ENCODE assay signal across 29 cellular contexts in genomic region chr2:133819906-133820305, GRCh38.
DNase-seq lines count a peak whose midpoint lies in the region; ATAC-seq, FAIRE-seq and TF ChIP-seq lines count a peak whose summit lies in the region.
"Had no signal": no experiment of that assay in that cellular context is flagged by ENCODE, and none has a peak within 500 bp of the region (broad histone marks: within the 10 kb centered on the region; RNA-seq: fewer than 3 reads in every experiment).

No MANE protein-coding gene starts in this region.

- H3K9ac ChIP-seq in HCT116 (ENCODE audit: low read length): no peak overlapping the region

- peak overlapping the region; percentile 44; the same call in 1 of the 2 replicates for H3K27ac ChIP-seq in ACC112 (ENCODE audit: low read depth, low read length)
- H3K27ac ChIP-seq in HCT116 (ENCODE audit: low read depth, low read length): no peak overlapping the region
- peak overlapping the region; percentile 97 for H3K27ac ChIP-seq in RWPE2 (ENCODE audit: poor library complexity, severe bottlenecking)
- H3K27ac ChIP-seq: foreskin keratinocyte, left ventricle myocardium inferior, testis, uterus had no signal

- no peaks in the 10 kb centered on the region for H3K79me2 ChIP-seq in ACC112 (ENCODE audit: control insufficient read depth, insufficient read depth, low read length, unreplicated experiment)
- H3K79me2 ChIP-seq in HCT116 (ENCODE audit: insufficient read depth, low read length): no peaks in the 10 kb centered on the region

- peaks cover 52% of the 10 kb centered on the region for H3K4me1 ChIP-seq in ACC112 (ENCODE audit: control insufficient read depth, insufficient read depth, low read length, unreplicated experiment)
- peaks cover 14 to 31% of the 10 kb centered on the region in 2 experiments; a peak in 3 of 4 replicates for H3K4me1 ChIP-seq in HCT116 (ENCODE audit: control insufficient read depth in 1 of 2, insufficient read depth in 2 of 2, low read length in 2 of 2)
- peaks cover 23% of the 10 kb centered on the region for H3K4me1 ChIP-seq in RWPE2 (ENCODE audit: insufficient read depth, poor library complexity, severe bottlenecking)
- H3K4me1 ChIP-seq: testis, uterus had no signal

- TF ChIP-seq CTCF in HCT116 (IDR thresholded peaks at IDR 0.05 in 2 of 3, conservative IDR thresholded peaks at IDR 0.05 in 1 of 3; ENCODE audit: borderline replicate concordance in 1 of 3, insufficient read depth in 1 of 3, low read depth in 2 of 3, low read length in 2 of 3) (0 out of 6 replicates have a peak, but pooled peaks of 1 of the 3 experiments have one; percentile 16), RWPE2 (IDR thresholded peaks at IDR 0.05; ENCODE audit: poor library complexity, severe bottlenecking) (no peak), fibroblast of mammary gland (conservative IDR thresholded peaks at IDR 0.05; ENCODE audit: control insufficient read depth, insufficient read depth, low read depth, low read length) (no peak)

- FAIRE-seq in H54 (lab: Jason Lieb, UNC): no peak
- FAIRE-seq: GM12878 had no signal

- H4K20me1 ChIP-seq in HCT116 (ENCODE audit: insufficient read depth): no peaks in the 10 kb centered on the region

- H3K36me3 ChIP-seq in ACC112 (ENCODE audit: insufficient read depth, low read length) (no peaks in the 10 kb centered on the region), HCT116 (ENCODE audit: control insufficient read depth in 1 of 2, insufficient read depth in 2 of 2, low read length in 2 of 2) (no peaks in the 10 kb centered on the region), RWPE2 (ENCODE audit: low read depth) (no peaks in the 10 kb centered on the region)
- H3K36me3 ChIP-seq: left ventricle myocardium inferior, uterus had no signal

- POLR2A ChIA-PET in HCT116 (lab: Charles Lee): no interaction called here

- H3K4me1 Mint-ChIP-seq in activated T-cell treated with anti-CD3 and anti-CD28 coated beads, Interleukin-2, amount 50 U/mL, for 24 hours (ENCODE audit: low read depth): no peaks in the 10 kb centered on the region
- H3K4me1 Mint-ChIP-seq: immature natural killer cell; nephron progenitor cell; stimulated activated naive B cell treated with anti-CD40 and anti-IgM and Interleukin-4, amounts not matched to agents 10 μg/mL and 1 μg/mL and 100 μg/mL, for 72 hours had no signal

- H3K4me3 Mint-ChIP-seq in activated T-cell treated with anti-CD3 and anti-CD28 coated beads, Interleukin-2, amount 50 U/mL, for 24 hours: no peak overlapping the region
- H3K4me3 Mint-ChIP-seq: activated naive CD4-positive, alpha-beta T cell treated with anti-CD3 and anti-CD28 coated beads for 36 hours; activated T-cell treated with anti-CD3 and anti-CD28 coated beads, Interleukin-2, amount 50 U/mL, for 4 hours; CD4-positive, alpha-beta T cell; immature natural killer cell; mesothelial cell of epicardium; nephron progenitor cell; stimulated activated naive B cell treated with anti-CD40 and anti-IgM and Interleukin-4, amounts not matched to agents 10 μg/mL and 1 μg/mL and 100 μg/mL, for 72 hours had no signal

- RAD21 ChIA-PET in HCT116 (lab: Charles Lee; ENCODE audit: low non-redundant PET in 1 of 2, low total read pairs in 2 of 2, uncharacterized antibody in 2 of 2, unreplicated experiment in 2 of 2): no interaction called here

- TF ChIP-seq POLR2A in HCT116 (IDR thresholded peaks at IDR 0.05; ENCODE audit: borderline replicate concordance, extremely low read depth, insufficient read depth, insufficient read length): no peak
- TF ChIP-seq POLR2A in H54 (IDR thresholded peaks at IDR 0.05; ENCODE audit: low read depth, low read length): no peak

- intact Hi-C loops in HCT116 (cut with micrococcal nuclease): no loop called here

- BruUV-seq in HCT116 (replicated peaks; lab: Mats Ljungman, UMichigan): no TSS peak

- no peaks in the 10 kb centered on the region for H3K36me3 Mint-ChIP-seq in activated T-cell treated with anti-CD3 and anti-CD28 coated beads, Interleukin-2, amount 50 U/mL, for 24 hours (ENCODE audit: low read depth)
- H3K36me3 Mint-ChIP-seq: immature natural killer cell; mesothelial cell of epicardium; stimulated activated naive B cell treated with anti-CD40 and anti-IgM and Interleukin-4, amounts not matched to agents 10 μg/mL and 1 μg/mL and 100 μg/mL, for 72 hours had no signal

- DNase-seq in HCT116 (ENCODE audit: low read depth, low spot score): no peak
- no peak for DNase-seq in RWPE2 (ENCODE audit: low spot score)
- peak; percentile 58 for DNase-seq in fibroblast of mammary gland (ENCODE audit: low read depth)
- no peak for DNase-seq in NCI-H2107 (lab: John Stamatoyannopoulos, UW)
- no peak for DNase-seq in stimulated activated CD4-positive, alpha-beta T cell treated with anti-CD3 and anti-CD28 coated beads, Interleukin-15, amount 100 ng/mL, for 24 hours
- DNase-seq in H54 (ENCODE audit: insufficient read length, low spot score): no peak
- DNase-seq in activated T-cell treated with anti-CD3 and anti-CD28 coated beads, Interleukin-2, amount 50 U/mL, for 24 hours: no peak
- DNase-seq: activated CD8-positive, alpha-beta memory T cell treated with anti-CD3 and anti-CD28 coated beads for 24 hours; activated naive CD4-positive, alpha-beta T cell treated with anti-CD3 and anti-CD28 coated beads for 36 hours; activated T-cell treated with anti-CD3 and anti-CD28 coated beads, Interleukin-2, amount 50 U/mL, for 4 hours; amygdala; CD4-positive, alpha-beta T cell; DMS53; foreskin keratinocyte; immature natural killer cell; left ventricle myocardium inferior; MM.1S; NCI-H1417 treated with DMSO at 0.1 percent for 48 hours; NCI-H510A treated with DMSO at 0.1 percent for 48 hours; nephron progenitor cell; posterior cingulate gyrus; stimulated activated CD4-positive, alpha-beta T cell treated with anti-CD3 and anti-CD28 coated beads, Interleukin-2, amount 100 ng/mL, for 24 hours; stimulated activated naive B cell treated with anti-CD40 and anti-IgM and Interleukin-4, amounts not matched to agents 10 μg/mL and 1 μg/mL and 100 μg/mL, for 72 hours; testis; uterus had no signal

- no peak overlapping the region for H2AFZ ChIP-seq in ACC112 (ENCODE audit: low read length, unreplicated experiment)
- no peak overlapping the region for H2AFZ ChIP-seq in HCT116 (ENCODE audit: low read depth, low read length, poor library complexity, severe bottlenecking)

- H3K9me3 Mint-ChIP-seq in activated T-cell treated with anti-CD3 and anti-CD28 coated beads, Interleukin-2, amount 50 U/mL, for 24 hours: no peaks in the 10 kb centered on the region
- H3K9me3 Mint-ChIP-seq: activated naive CD4-positive, alpha-beta T cell treated with anti-CD3 and anti-CD28 coated beads for 36 hours; activated T-cell treated with anti-CD3 and anti-CD28 coated beads, Interleukin-2, amount 50 U/mL, for 4 hours; CD4-positive, alpha-beta T cell; mesothelial cell of epicardium; nephron progenitor cell; stimulated activated naive B cell treated with anti-CD40 and anti-IgM and Interleukin-4, amounts not matched to agents 10 μg/mL and 1 μg/mL and 100 μg/mL, for 72 hours had no signal

- H3K4me2 ChIP-seq in HCT116 (ENCODE audit: low read length): no peak overlapping the region

- H3K9me3 ChIP-seq in HCT116 (ENCODE audit: control insufficient read depth in 1 of 2, insufficient read depth in 1 of 2, low read depth in 1 of 2, low read length in 2 of 2) (no peaks in the 10 kb centered on the region), RWPE2 (ENCODE audit: severe bottlenecking) (no peaks in the 10 kb centered on the region)
- H3K9me3 ChIP-seq: left ventricle myocardium inferior, testis, uterus had no signal

- TF ChIP-seq RAD21 in HCT116 (IDR thresholded peaks at IDR 0.05; ENCODE audit: low read depth): peak; percentile 42

- no peak overlapping the region for H3K4me3 ChIP-seq in ACC112 (ENCODE audit: low read depth, low read length)
- H3K4me3 ChIP-seq in HCT116 (replicated peaks in 1 of 2; ENCODE audit: low read depth in 1 of 2, low read length in 2 of 2): no peak overlapping the region
- no peak overlapping the region for H3K4me3 ChIP-seq in RWPE2 (ENCODE audit: severe bottlenecking)
- H3K4me3 ChIP-seq in fibroblast of mammary gland (ENCODE audit: control insufficient read depth, low read depth, low read length): no peak overlapping the region
- H3K4me3 ChIP-seq: GM12878, left ventricle myocardium inferior, testis, uterus had no signal

- H3K27ac Mint-ChIP-seq in activated T-cell treated with anti-CD3 and anti-CD28 coated beads, Interleukin-2, amount 50 U/mL, for 24 hours: no peak overlapping the region
- H3K27ac Mint-ChIP-seq: activated naive CD4-positive, alpha-beta T cell treated with anti-CD3 and anti-CD28 coated beads for 36 hours; CD4-positive, alpha-beta T cell; immature natural killer cell; nephron progenitor cell; stimulated activated naive B cell treated with anti-CD40 and anti-IgM and Interleukin-4, amounts not matched to agents 10 μg/mL and 1 μg/mL and 100 μg/mL, for 72 hours had no signal

- H3K27me3 Mint-ChIP-seq in activated T-cell treated with anti-CD3 and anti-CD28 coated beads, Interleukin-2, amount 50 U/mL, for 24 hours: peaks cover 5% of the 10 kb centered on the region

- no peaks in the 10 kb centered on the region for H3K9me2 ChIP-seq in HCT116 (ENCODE audit: insufficient read depth)

- H3K27me3 ChIP-seq in ACC112 (ENCODE audit: insufficient read depth, low read length) (no peaks in the 10 kb centered on the region), HCT116 (ENCODE audit: insufficient read depth, low read length) (no peaks in the 10 kb centered on the region), RWPE2 (ENCODE audit: insufficient read depth, poor library complexity, severe bottlenecking) (no peaks in the 10 kb centered on the region)
- H3K27me3 ChIP-seq: foreskin keratinocyte, testis, uterus had no signal

- ATAC-seq in HCT116 (0 out of 2 replicates have a peak, but pooled peaks have one; percentile 16), RWPE2 (ENCODE audit: low read depth) (no peak)
- ATAC-seq: activated CD4-positive, CD25-positive, alpha-beta regulatory T cell treated with anti-CD3 and anti-CD28 coated beads, Interleukin-2, amount 50 U/mL, for 24 hours; activated T-cell treated with anti-CD3 and anti-CD28 coated beads, Interleukin-2, amount 50 U/mL, for 4 hours; foreskin keratinocyte; GM12878; stimulated activated naive B cell treated with anti-CD40 and anti-IgM and Interleukin-4, amounts not matched to agents 10 μg/mL and 1 μg/mL and 100 μg/mL, for 72 hours had no signal

- CTCF ChIA-PET in HCT116 (lab: Charles Lee): interaction anchor here (1.0 kb wide), 1 partner anchor 300 kb away, joined by 3 read pairs; no protein-coding TSS in a partner anchor

TF ChIP-seq in HCT116, 20 proteins besides CTCF, POLR2A, EP300 and RAD21 (continues in another document):
- TF ChIP-seq SIN3A (IDR thresholded peaks at IDR 0.05; ENCODE audit: low read depth): no peak
